15 cellular contexts compared by ENCODE assay signal in genomic region chr3:24359102-24359501, GRCh38.
DNase-seq lines count a peak whose midpoint lies in the region; ATAC-seq and TF ChIP-seq lines count a peak whose summit lies in the region.
"Had no signal": no experiment of that assay in that cellular context is flagged by ENCODE, and none has a peak within 500 bp of the region (broad histone marks: within the 10 kb centered on the region; RNA-seq: fewer than 3 reads in every experiment).

No MANE protein-coding gene starts in this region.

- H3K4me3 ChIP-seq in psoas muscle (no peak overlapping the region), uterus (no peak overlapping the region), Peyer's patch (no peak overlapping the region)
- H3K4me3 ChIP-seq: A549 had no signal

- H3K36me3 ChIP-seq in psoas muscle (ENCODE audit: insufficient read depth in 1 of 2, low read depth in 1 of 2) (no peaks in the 10 kb centered on the region), uterus (no peaks in the 10 kb centered on the region), Peyer's patch (no peaks in the 10 kb centered on the region)

- ATAC-seq in psoas muscle (peak; percentile 13 to 77 (median 46)), GM18907 (IDR thresholded peaks at IDR 0.05; ENCODE audit: unreplicated experiment) (no peak), HG03460 (IDR thresholded peaks at IDR 0.05; ENCODE audit: unreplicated experiment) (no peak)

- no peak for TF ChIP-seq CTCF in psoas muscle (IDR thresholded peaks at IDR 0.05)
- TF ChIP-seq CTCF in uterus (IDR thresholded peaks at IDR 0.05): no peak
- no peak for TF ChIP-seq CTCF in Peyer's patch (IDR thresholded peaks at IDR 0.05)

- H3K4me1 ChIP-seq in psoas muscle (peaks cover 11% of the 10 kb centered on the region), uterus (no peaks in the 10 kb centered on the region), Peyer's patch (peaks cover 0 to 7% (median 0%) of the 10 kb centered on the region in 4 donors)

- no peaks in the 10 kb centered on the region for H3K9me3 ChIP-seq in psoas muscle
- no peaks in the 10 kb centered on the region for H3K9me3 ChIP-seq in uterus
- H3K9me3 ChIP-seq in Peyer's patch: no peaks in the 10 kb centered on the region
- H3K9me3 ChIP-seq: A549, Caco-2 had no signal

- no peak overlapping the region for H3K27ac ChIP-seq in psoas muscle
- peak overlapping the region; percentile 12 to 25 for H3K27ac ChIP-seq in uterus
- H3K27ac ChIP-seq in Peyer's patch: no peak overlapping the region
- H3K27ac ChIP-seq: 22Rv1, A549, C4-2B had no signal

- no peaks in the 10 kb centered on the region for H3K27me3 ChIP-seq in psoas muscle (ENCODE audit: insufficient read depth in 3 of 3, low read length in 2 of 3)
- H3K27me3 ChIP-seq in uterus: no peaks in the 10 kb centered on the region
- H3K27me3 ChIP-seq in Peyer's patch: no peaks in the 10 kb centered on the region

- WGBS in psoas muscle, 3 donors: 83 to 88% (median 83%) methylated on average over 1 of the region's 1 CpG

- intact Hi-C loops in psoas muscle (cut with DNase I) (no loop called here), uterus (cut with DNase I; ENCODE audit: low total_unique reads) (no loop called here)

- DNase-seq in NCI-H82 (lab: John Stamatoyannopoulos, UW): peak; percentile 25
- no peak for DNase-seq in NCI-H82 treated with DMSO at 0.1 percent for 48 hours (lab: John Stamatoyannopoulos, UW; ENCODE audit: unreplicated experiment)
- DNase-seq in psoas muscle: no peak
- no peak for DNase-seq in uterus
- no peak for DNase-seq in Peyer's patch
- DNase-seq: AML-193; CD4-positive, alpha-beta T cell; GOT3; H9 had no signal

- no peak for TF ChIP-seq POLR2A in uterus (IDR thresholded peaks at IDR 0.05)
- TF ChIP-seq POLR2A in Peyer's patch (IDR thresholded peaks at IDR 0.05): no peak

Comparison
In these comparisons a context has a peak if more than half of its experiments do, and no peak if none do; other contexts are left out.
1. ATAC-seq: peak in psoas muscle (4 of 4); none in GM18907 (single experiment) and HG03460 (single experiment).
2. H3K27ac ChIP-seq: peak in uterus (2 of 2); none in psoas muscle (single experiment) and Peyer's patch (0 of 4).